ENCODE assay signal across 13 cellular contexts in genomic region chr9:115213777-115214428, GRCh38.
DNase-seq lines count a peak whose midpoint lies in the region; ATAC-seq and TF ChIP-seq lines count a peak whose summit lies in the region.
"Had no signal": no experiment of that assay in that cellular context is flagged by ENCODE, and none has a peak within 500 bp of the region (broad histone marks: within the 10 kb centered on the region; RNA-seq: fewer than 3 reads in every experiment).

No MANE protein-coding gene starts in this region.

- H3K79me2 ChIP-seq in SK-N-SH (ENCODE audit: insufficient read depth) (no peaks in the 10 kb centered on the region), smooth muscle cell (ENCODE audit: low read depth) (no peaks in the 10 kb centered on the region)

- TF ChIP-seq EP300 in SK-N-SH (IDR thresholded peaks at IDR 0.05; ENCODE audit: borderline replicate concordance in 1 of 2, low read depth in 1 of 2, low read length in 1 of 2) = peak in 1 of 2 experiments; percentile 68; a peak in 2 of 4 replicates

- H3K4me3 ChIP-seq in SK-N-SH (ENCODE audit: low read depth in 2 of 2, low read length in 1 of 2) (no peak overlapping the region), smooth muscle cell (no peak overlapping the region)
- H3K4me3 ChIP-seq: dorsolateral prefrontal cortex, K562, Peyer's patch had no signal

- peak; percentile 7; the same call in 1 of the 2 replicates for TF ChIP-seq CTCF in SK-N-SH (IDR thresholded peaks at IDR 0.05)
- TF ChIP-seq CTCF in smooth muscle cell (IDR thresholded peaks at IDR 0.05; ENCODE audit: borderline replicate concordance, insufficient read depth, poor library complexity, severe bottlenecking) = no peak

- no peaks in the 10 kb centered on the region for H3K9me3 Mint-ChIP-seq in T-cell
- H3K9me3 Mint-ChIP-seq: natural killer cell had no signal

- no peaks in the 10 kb centered on the region for H3K4me1 Mint-ChIP-seq in T-cell
- H3K4me1 Mint-ChIP-seq: natural killer cell had no signal

- ATAC-seq in left ventricle myocardium superior = peak; percentile 97
- no peak for ATAC-seq in T-cell (replicated peaks in 1 of 4)
- ATAC-seq: K562, natural killer cell had no signal

- H3K27me3 Mint-ChIP-seq in T-cell = peaks cover 15 to 38% of the 10 kb centered on the region in 2 donors

- CTCF ChIA-PET in SK-N-SH (lab: Yijun Ruan, JAX) (interaction anchor here (0.8 to 1.4 kb wide), 4 partner anchors 8 to 212 kb away, joined by 3 read pairs; no protein-coding TSS in a partner anchor), T-cell (lab: Charles Lee) (no interaction called here)

- DNase-seq in DMS153 (lab: John Stamatoyannopoulos, UW) = peak; percentile 50
- no peak for DNase-seq in DMS153 treated with DMSO at 0.1 percent for 48 hours (lab: John Stamatoyannopoulos, UW; ENCODE audit: unreplicated experiment)
- DNase-seq in SK-N-SH = peak; percentile 10
- no peak for DNase-seq in left ventricle myocardium superior
- DNase-seq in smooth muscle cell (lab: John Stamatoyannopoulos, UW; ENCODE audit: unreplicated experiment) = no peak
- DNase-seq in GM19240 (ENCODE audit: insufficient read length, low spot score) = no peak
- no peak for DNase-seq in T-cell
- no peak for DNase-seq in activated effector memory CD4-positive, alpha-beta T cell treated with Interleukin-2 at 50 U/mL for 16 hours
- DNase-seq: 8988T, natural killer cell, Peyer's patch had no signal

- H4K20me1 ChIP-seq in SK-N-SH (ENCODE audit: insufficient read depth) (no peaks in the 10 kb centered on the region), smooth muscle cell (ENCODE audit: low read depth) (no peaks in the 10 kb centered on the region)

- H3K27ac ChIP-seq in SK-N-SH (ENCODE audit: low read depth in 2 of 2, low read length in 1 of 2) (peak overlapping the region; percentile 55 to 64), smooth muscle cell (ENCODE audit: low read depth) (peak overlapping the region; percentile 73)
- H3K27ac ChIP-seq: dorsolateral prefrontal cortex, Peyer's patch had no signal

- no peaks in the 10 kb centered on the region for H3K36me3 Mint-ChIP-seq in T-cell
- H3K36me3 Mint-ChIP-seq: natural killer cell had no signal

- H3K27me3 ChIP-seq in SK-N-SH (ENCODE audit: insufficient read depth) (no peaks in the 10 kb centered on the region), smooth muscle cell (ENCODE audit: low read depth) (no peaks in the 10 kb centered on the region)
- H3K27me3 ChIP-seq: dorsolateral prefrontal cortex, Peyer's patch had no signal

- H2AFZ ChIP-seq in SK-N-SH (ENCODE audit: low read depth) (no peak overlapping the region), smooth muscle cell (ENCODE audit: low read depth) (no peak overlapping the region)

- H3K4me2 ChIP-seq in SK-N-SH (0 out of 2 replicates have a peak overlapping the region, but pooled peaks have one; percentile 12), smooth muscle cell (peak overlapping the region; percentile 36)

- no peak overlapping the region for H3K27ac Mint-ChIP-seq in T-cell
- H3K27ac Mint-ChIP-seq: natural killer cell had no signal

- no peaks in the 10 kb centered on the region for H3K9me2 ChIP-seq in SK-N-SH

- TF ChIP-seq RAD21 in SK-N-SH (IDR thresholded peaks at IDR 0.05; ENCODE audit: low read length) = no peak

- 35% methylated on average over 4 of the region's 4 CpGs for WGBS in SK-N-SH (ENCODE audit: low lambda C conversion rate)
- 24% methylated on average over 4 of the region's 4 CpGs for WGBS in smooth muscle cell (ENCODE audit: low lambda C conversion rate)

- no peaks in the 10 kb centered on the region for H3K36me3 ChIP-seq in SK-N-SH (replicated peaks in 1 of 2; ENCODE audit: control insufficient read depth in 1 of 2, insufficient read depth in 2 of 2, low read length in 1 of 2)
- H3K36me3 ChIP-seq in smooth muscle cell (ENCODE audit: low read depth) = no peaks in the 10 kb centered on the region
- H3K36me3 ChIP-seq: Peyer's patch had no signal

- H3K4me3 Mint-ChIP-seq in T-cell = no peak overlapping the region
- H3K4me3 Mint-ChIP-seq: natural killer cell had no signal

- H3F3A ChIP-seq in SK-N-SH (replicated peaks; ENCODE audit: insufficient read depth) = peaks cover 18% of the 10 kb centered on the region
- H3F3A ChIP-seq in smooth muscle cell (ENCODE audit: low read depth) = peaks cover 40% of the 10 kb centered on the region

- no peaks in the 10 kb centered on the region for H3K9me3 ChIP-seq in SK-N-SH
- no peaks in the 10 kb centered on the region for H3K9me3 ChIP-seq in smooth muscle cell (replicated peaks; ENCODE audit: low read depth)
- H3K9me3 ChIP-seq: Peyer's patch had no signal

- H3K4me1 ChIP-seq in SK-N-SH (ENCODE audit: control insufficient read depth in 1 of 2, insufficient read depth in 2 of 2, low read depth in 1 of 2, low read length in 1 of 2) (peaks cover 11 to 25% of the 10 kb centered on the region in 2 experiments; a peak in 3 of 4 replicates), smooth muscle cell (ENCODE audit: low read depth) (peaks cover 16% of the 10 kb centered on the region)

- H3K9ac ChIP-seq in SK-N-SH = no peak overlapping the region; the same call in 1 of the 2 replicates
- H3K9ac ChIP-seq in smooth muscle cell (ENCODE audit: low read depth) = no peak overlapping the region

- POLR2A ChIA-PET in SK-N-SH (lab: Yijun Ruan, JAX) = no interaction called here
- POLR2A ChIA-PET in T-cell (lab: Charles Lee) = no interaction called here

- intact Hi-C loops in left ventricle myocardium superior (cut with micrococcal nuclease) = no loop called here

TF ChIP-seq in SK-N-SH, 30 proteins besides CTCF, POLR2A, EP300 and RAD21:
- TF ChIP-seq TEAD4 (IDR thresholded peaks at IDR 0.05; ENCODE audit: borderline replicate concordance, insufficient read depth) (peak; percentile 55; the same call in 1 of the 2 replicates), CHD2 (IDR thresholded peaks at IDR 0.05; ENCODE audit: low read length, partially characterized antibody) (no peak), MAX (IDR thresholded peaks at IDR 0.05; ENCODE audit: low read depth) (peak; percentile 83), PBX3 (IDR thresholded peaks at IDR 0.05) (peak; percentile 67; the same call in 1 of the 2 replicates), EZH2phosphoT487 (IDR thresholded peaks at IDR 0.05; ENCODE audit: borderline replicate concordance, low read depth) (no peak), SIN3A (IDR thresholded peaks at IDR 0.05; ENCODE audit: borderline replicate concordance, low read depth, low read length) (no peak; the same call in 1 of the 2 replicates), RXRA (IDR thresholded peaks at IDR 0.05; ENCODE audit: borderline replicate concordance, low read depth) (no peak), IRF3 (IDR thresholded peaks at IDR 0.05; ENCODE audit: low read depth, low read length) (no peak), POLR2AphosphoS5 (IDR thresholded peaks at IDR 0.05; ENCODE audit: low read depth, low read length) (peak; percentile 44; the same call in 1 of the 2 replicates), RFX5 (IDR thresholded peaks at IDR 0.05; ENCODE audit: low read length) (no peak), GATA2 (CRISPR knock-in tag; IDR thresholded peaks at IDR 0.05) (no peak), TCF12 (IDR thresholded peaks at IDR 0.05) (peak; percentile 96), FOXJ3 (CRISPR knock-in tag; IDR thresholded peaks at IDR 0.05) (no peak), RCOR1 (IDR thresholded peaks at IDR 0.05; ENCODE audit: low read length) (peak; percentile 9; the same call in 1 of the 2 replicates), FOSL2 (IDR thresholded peaks at IDR 0.05; ENCODE audit: borderline replicate concordance, low read depth) (peak; percentile 53; the same call in 1 of the 2 replicates), MEF2A (IDR thresholded peaks at IDR 0.05; ENCODE audit: borderline replicate concordance, low read depth) (peak; percentile 33; the same call in 1 of the 2 replicates), NFIC (IDR thresholded peaks at IDR 0.05; ENCODE audit: borderline replicate concordance) (peak; percentile 46; the same call in 1 of the 2 replicates), JUND (IDR thresholded peaks at IDR 0.05) (peak; percentile 70), MXI1 (IDR thresholded peaks at IDR 0.05; ENCODE audit: low read depth, low read length) (no peak)
- TF ChIP-seq, protein P1, sequence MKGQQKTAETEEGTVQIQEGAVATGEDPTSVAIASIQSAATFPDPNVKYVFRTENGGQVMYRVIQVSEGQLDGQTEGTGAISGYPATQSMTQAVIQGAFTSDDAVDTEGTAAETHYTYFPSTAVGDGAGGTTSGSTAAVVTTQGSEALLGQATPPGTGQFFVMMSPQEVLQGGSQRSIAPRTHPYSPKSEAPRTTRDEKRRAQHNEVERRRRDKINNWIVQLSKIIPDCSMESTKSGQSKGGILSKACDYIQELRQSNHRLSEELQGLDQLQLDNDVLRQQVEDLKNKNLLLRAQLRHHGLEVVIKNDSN (IDR thresholded peaks at IDR 0.05; ENCODE audit: borderline replicate concordance, low read depth) = no peak

Comparison
In these comparisons a context has a peak if more than half of its experiments do, and no peak if none do; other contexts are left out.
1. DNase-seq: peak in DMS153 (single experiment) and SK-N-SH (single experiment); none in DMS153 treated with DMSO at 0.1 percent for 48 hours (single experiment), left ventricle myocardium superior (single experiment), smooth muscle cell (single experiment), GM19240 (single experiment), T-cell (0 of 34) and activated effector memory CD4-positive, alpha-beta T cell treated with Interleukin-2 at 50 U/mL for 16 hours (single experiment).